Comparison of ENCODE assay signal across 8 cellular contexts in the genomic region with DNA sequence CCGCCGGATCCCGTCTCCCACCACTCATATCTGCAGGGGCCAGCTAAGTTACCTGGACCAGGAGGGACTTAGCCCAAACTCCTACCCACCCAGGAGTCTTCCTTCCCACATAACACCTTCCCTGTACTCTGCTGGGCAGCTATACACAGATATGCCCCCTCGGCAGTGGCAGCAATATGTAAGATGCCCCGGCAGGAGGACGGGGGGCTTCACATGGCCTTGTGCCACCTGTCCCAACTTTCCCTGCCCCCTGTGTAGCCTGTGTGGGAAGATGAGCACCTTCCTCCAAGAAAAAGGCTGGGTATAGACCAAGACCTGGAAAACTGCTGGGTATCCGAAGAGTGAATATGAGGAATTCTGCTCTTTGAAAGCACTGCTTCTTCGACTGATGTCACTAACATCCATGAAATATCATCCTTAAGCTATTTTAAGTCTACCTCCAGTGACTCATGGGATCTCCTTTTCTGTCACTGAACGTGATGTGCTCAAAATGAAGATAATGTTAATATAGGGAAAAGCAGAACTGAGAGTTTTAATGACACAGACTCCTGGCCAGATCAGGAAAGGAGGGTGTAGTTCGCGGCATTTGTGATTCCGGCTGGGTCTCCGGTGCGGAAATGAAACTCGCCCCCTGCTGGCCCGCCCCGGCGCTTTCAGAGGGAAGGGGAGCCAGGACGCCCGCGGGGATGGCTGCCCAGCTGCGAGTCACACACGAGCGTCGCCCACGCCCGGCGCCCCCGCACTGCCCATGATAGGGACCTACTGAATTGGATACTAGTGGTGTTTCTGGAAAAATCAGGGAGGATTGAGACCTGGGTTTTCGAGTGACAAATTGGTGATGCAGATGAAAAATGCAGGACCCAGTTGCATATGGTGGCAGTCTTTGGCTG.
DNase-seq lines count a peak whose midpoint lies in the region; ATAC-seq and TF ChIP-seq lines count a peak whose summit lies in the region.

No MANE protein-coding gene starts in this region.

- H3K9ac ChIP-seq in PC-3 (ENCODE audit: low read length), result no peak overlapping the region

- H3K27ac Mint-ChIP-seq in activated T-helper 1 cell treated with anti-CD3 and anti-CD28 coated beads, Interleukin-12 subunit alpha, Interleukin-12 subunit beta, Interleukin-2, Interleukin-4 antibody, amounts not matched to agents 30 ng/mL and 10 ng/mL and 1 ng/mL, durations not matched to agents 14 hours and 24 hours and 36 hours, result no peak overlapping the region

- H3K36me3 ChIP-seq in PC-3 (ENCODE audit: low read depth, low read length) (no peaks in the 10 kb centered on the region), neuron (ENCODE audit: insufficient read depth, low read length) (no peaks in the 10 kb centered on the region)

- H3K4me1 ChIP-seq in PC-3 (ENCODE audit: insufficient read depth, low read length) (peaks cover 5% of the 10 kb centered on the region; the same call in 1 of the 2 replicates), neuron (ENCODE audit: insufficient read depth, low read length) (no peaks in the 10 kb centered on the region)

- no peaks in the 10 kb centered on the region for H3K9me2 ChIP-seq in PC-3 (replicated peaks; ENCODE audit: low read length)

- ATAC-seq in GM18867 (IDR thresholded peaks at IDR 0.05; ENCODE audit: unreplicated experiment) (peak; percentile 55), HG03066 (IDR thresholded peaks at IDR 0.05; ENCODE audit: low read depth, unreplicated experiment) (peak; percentile 59), PC-3 (peak; percentile 47)

- peak overlapping the region; percentile 3 for H3K4me3 Mint-ChIP-seq in activated T-helper 1 cell treated with anti-CD3 and anti-CD28 coated beads, Interleukin-12 subunit alpha, Interleukin-12 subunit beta, Interleukin-2, Interleukin-4 antibody, amounts not matched to agents 30 ng/mL and 10 ng/mL and 1 ng/mL, durations not matched to agents 14 hours and 24 hours and 36 hours

- CTCF ChIA-PET in AG04450 (lab: Charles Lee), result interaction anchor here (0.5 to 10.2 kb wide), 17 partner anchors 18 to 1292 kb away, joined by 3 to 365 read pairs (median 4); no protein-coding TSS in a partner anchor
- CTCF ChIA-PET in PC-3 (lab: Charles Lee), result interaction anchor here (1.4 kb wide), 1 partner anchor 475 kb away, joined by 3 read pairs; no protein-coding TSS in a partner anchor

- no TSS peak for BruUV-seq in PC-3 (replicated peaks; lab: Mats Ljungman, UMichigan)

- peaks cover 6% of the 10 kb centered on the region for H3K27me3 Mint-ChIP-seq in activated T-helper 1 cell treated with anti-CD3 and anti-CD28 coated beads, Interleukin-12 subunit alpha, Interleukin-12 subunit beta, Interleukin-2, Interleukin-4 antibody, amounts not matched to agents 30 ng/mL and 10 ng/mL and 1 ng/mL, durations not matched to agents 14 hours and 24 hours and 36 hours (ENCODE audit: insufficient read depth)

- peaks cover 33% of the 10 kb centered on the region for H3K4me1 Mint-ChIP-seq in activated T-helper 1 cell treated with anti-CD3 and anti-CD28 coated beads, Interleukin-12 subunit alpha, Interleukin-12 subunit beta, Interleukin-2, Interleukin-4 antibody, amounts not matched to agents 30 ng/mL and 10 ng/mL and 1 ng/mL, durations not matched to agents 14 hours and 24 hours and 36 hours (ENCODE audit: low read depth)

- H2AFZ ChIP-seq in PC-3 (ENCODE audit: low read length), result peak overlapping the region; percentile 73
- H2AFZ ChIP-seq in neuron (ENCODE audit: low read depth, low read length), result peak overlapping the region; percentile 43

- intact Hi-C loops in PC-3 (cut with micrococcal nuclease), result loop anchor here (5.0 to 10.0 kb wide), 3 partner anchors 292 to 1267 kb away; no protein-coding TSS in a partner anchor
- intact Hi-C loops in activated T-helper 1 cell treated with anti-CD3 and anti-CD28 coated beads, Interleukin-12 subunit alpha, Interleukin-12 subunit beta, Interleukin-2, Interleukin-4 antibody, amounts not matched to agents 30 ng/mL and 10 ng/mL and 1 ng/mL, durations not matched to agents 14 hours and 24 hours and 36 hours (cut with micrococcal nuclease), result loop anchor here (2.0 to 5.0 kb wide), 4 partner anchors 72 to 400 kb away; a partner anchor contains a TSS

- H3K9me3 ChIP-seq in AG04450 (ENCODE audit: control insufficient read depth, insufficient read depth, low read length) (no peaks in the 10 kb centered on the region; the same call in 1 of the 2 replicates), PC-3 (ENCODE audit: low read length) (no peaks in the 10 kb centered on the region), neuron (ENCODE audit: low read length) (no peaks in the 10 kb centered on the region)

- peak overlapping the region; percentile 67 for H3K4me2 ChIP-seq in PC-3 (ENCODE audit: low read length)

- peaks cover 3% of the 10 kb centered on the region for H3K36me3 Mint-ChIP-seq in activated T-helper 1 cell treated with anti-CD3 and anti-CD28 coated beads, Interleukin-12 subunit alpha, Interleukin-12 subunit beta, Interleukin-2, Interleukin-4 antibody, amounts not matched to agents 30 ng/mL and 10 ng/mL and 1 ng/mL, durations not matched to agents 14 hours and 24 hours and 36 hours (ENCODE audit: low read depth)

- H4K20me1 ChIP-seq in PC-3 (ENCODE audit: low read length), result no peaks in the 10 kb centered on the region

- TF ChIP-seq CTCF in AG04450 (IDR thresholded peaks at IDR 0.05; ENCODE audit: low read depth, low read length), result peak; percentile 70
- peak; percentile 74 for TF ChIP-seq CTCF in PC-3 (conservative IDR thresholded peaks at IDR 0.05; ENCODE audit: low read depth, low read length)
- TF ChIP-seq CTCF in fibroblast of pulmonary artery (IDR thresholded peaks at IDR 0.05; ENCODE audit: low read length, missing control alignments), result peak; percentile 44

- no peaks in the 10 kb centered on the region for H3K79me2 ChIP-seq in PC-3 (ENCODE audit: low read length)

- H3K27me3 ChIP-seq in AG04450 (ENCODE audit: control insufficient read depth, insufficient read depth, low read length) (peaks cover 17% of the 10 kb centered on the region), PC-3 (ENCODE audit: low read length) (no peaks in the 10 kb centered on the region), neuron (ENCODE audit: insufficient read depth, low read length) (peaks cover 39% of the 10 kb centered on the region)

- H3K27ac ChIP-seq in AG04450 (ENCODE audit: low read depth, low read length) (no peak overlapping the region), PC-3 (ENCODE audit: low read length) (no peak overlapping the region), substantia nigra (ENCODE audit: low read depth, low read length, poor library complexity, severe bottlenecking) (no peak overlapping the region)

- DNase-seq in AG04450 (ENCODE audit: low read depth, low spot score) (no peak), PC-3 (peak; percentile 52), fibroblast of pulmonary artery (ENCODE audit: low read depth) (peak; percentile 10), substantia nigra (lab: John Stamatoyannopoulos, UW) (peak in 40 of 49 donors; percentile 3 to 72 (median 40))
- peak; percentile 51 for DNase-seq in activated T-helper 1 cell treated with anti-CD3 and anti-CD28 coated beads, Interleukin-12 subunit alpha, Interleukin-12 subunit beta, Interleukin-2, Interleukin-4 antibody, amounts not matched to agents 30 ng/mL and 10 ng/mL and 1 ng/mL, durations not matched to agents 14 hours and 24 hours and 36 hours (ENCODE audit: low spot score)

- POLR2A ChIA-PET in AG04450 (lab: Yijun Ruan, JAX) (no interaction called here), PC-3 (lab: Charles Lee; ENCODE audit: unreplicated experiment) (no interaction called here)

- peaks cover 6% of the 10 kb centered on the region for H3K9me3 Mint-ChIP-seq in activated T-helper 1 cell treated with anti-CD3 and anti-CD28 coated beads, Interleukin-12 subunit alpha, Interleukin-12 subunit beta, Interleukin-2, Interleukin-4 antibody, amounts not matched to agents 30 ng/mL and 10 ng/mL and 1 ng/mL, durations not matched to agents 14 hours and 24 hours and 36 hours

- no peaks in the 10 kb centered on the region for H3F3A ChIP-seq in PC-3 (ENCODE audit: low read length, unreplicated experiment)

- no peak overlapping the region for H3K4me3 ChIP-seq in AG04450 (ENCODE audit: low read depth, low read length)
- H3K4me3 ChIP-seq in PC-3 (ENCODE audit: low read length), result peak overlapping the region; percentile 12; the same call in 1 of the 2 replicates
- no peak overlapping the region for H3K4me3 ChIP-seq in fibroblast of pulmonary artery (replicated peaks; ENCODE audit: low read depth, low read length)
- no peak overlapping the region for H3K4me3 ChIP-seq in neuron (ENCODE audit: low read length)
